In the genomic region with DNA sequence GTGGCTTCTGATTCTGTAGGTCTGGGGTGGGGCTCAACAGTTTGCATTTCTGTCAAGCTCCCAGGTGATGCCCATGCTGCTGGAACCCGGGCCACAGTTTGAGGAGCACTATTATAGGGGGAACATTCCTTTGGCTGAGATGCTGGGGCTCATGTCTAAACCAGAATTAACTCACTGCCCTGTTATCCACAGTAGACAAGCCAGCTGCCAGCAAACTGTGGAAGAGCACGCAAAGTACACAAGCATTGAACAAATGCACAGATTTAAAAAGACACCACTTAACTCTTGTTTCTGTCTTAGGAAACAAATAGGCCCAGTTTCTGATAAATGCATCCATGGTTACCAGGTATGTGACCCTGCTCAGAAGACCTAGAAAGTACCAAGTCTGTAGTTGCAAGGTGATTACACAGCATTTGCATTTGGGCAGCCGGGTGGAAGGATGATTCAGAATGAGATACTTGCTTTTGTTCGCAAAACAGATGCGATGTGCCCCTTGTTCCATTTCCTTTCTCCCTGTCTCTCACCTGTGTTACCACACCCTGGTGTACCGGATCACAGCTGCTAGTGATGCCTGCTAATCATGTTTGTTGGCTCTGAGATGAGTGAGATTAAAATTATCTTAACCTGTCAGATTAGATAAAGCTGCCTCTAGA, we compare ENCODE assay signal across 9 cellular contexts. TPM values are rescaled to one million over a fixed set of nuclear protein-coding genes. Genes with fewer than 3 reads are reported as not detected.
DNase-seq lines count a peak whose midpoint lies in the region; ATAC-seq, FAIRE-seq and TF ChIP-seq lines count a peak whose summit lies in the region.
"Had no signal": no experiment of that assay in that cellular context is flagged by ENCODE, and none has a peak within 500 bp of the region (broad histone marks: within the 10 kb centered on the region; RNA-seq: fewer than 3 reads in every experiment).

No MANE protein-coding gene starts in this region.

- H3K9me3 ChIP-seq in PC-3 (ENCODE audit: low read length): no peaks in the 10 kb centered on the region
- H3K9me3 ChIP-seq in small intestine (ENCODE audit: control insufficient read depth, low read depth): no peaks in the 10 kb centered on the region
- no peaks in the 10 kb centered on the region for H3K9me3 ChIP-seq in SK-N-SH

- H3K4me2 ChIP-seq in PC-3 (ENCODE audit: low read length) (peak overlapping the region; percentile 52), SK-N-SH (no peak overlapping the region)

- peaks cover 23% of the 10 kb centered on the region for H3K4me1 ChIP-seq in PC-3 (ENCODE audit: insufficient read depth, low read length)
- no peaks in the 10 kb centered on the region for H3K4me1 ChIP-seq in small intestine (ENCODE audit: control insufficient read depth in 2 of 2, insufficient read depth in 1 of 2, low read depth in 1 of 2, low read length in 1 of 2)
- no peaks in the 10 kb centered on the region; a peak in 2 of 4 replicates for H3K4me1 ChIP-seq in SK-N-SH (ENCODE audit: control insufficient read depth in 1 of 2, insufficient read depth in 2 of 2, low read depth in 1 of 2, low read length in 1 of 2)

- H3K9ac ChIP-seq in PC-3 (ENCODE audit: low read length): peak overlapping the region; percentile 21; the same call in 1 of the 2 replicates
- no peak overlapping the region for H3K9ac ChIP-seq in SK-N-SH

- TF ChIP-seq CTCF in PC-3 (conservative IDR thresholded peaks at IDR 0.05; ENCODE audit: low read depth, low read length) (no peak), SK-N-SH (IDR thresholded peaks at IDR 0.05) (no peak)

- H3K9me3 Mint-ChIP-seq in stimulated activated naive B cell treated with anti-CD40 and anti-IgM and Interleukin-4, amounts not matched to agents 10 μg/mL and 1 μg/mL and 100 μg/mL, for 72 hours: no peaks in the 10 kb centered on the region
- H3K9me3 Mint-ChIP-seq: dendritic cell treated with granulocyte-macrophage colony-stimulating factor and Interleukin-4, amounts not matched to agents 40 ng/mL and 50 ng/mL, for 4 days had no signal

- no peaks in the 10 kb centered on the region for H3K27me3 ChIP-seq in PC-3 (ENCODE audit: low read length)
- H3K27me3 ChIP-seq in small intestine (ENCODE audit: control insufficient read depth in 2 of 2, insufficient read depth in 2 of 2, low read length in 2 of 2): no peaks in the 10 kb centered on the region
- no peaks in the 10 kb centered on the region for H3K27me3 ChIP-seq in SK-N-SH (ENCODE audit: insufficient read depth)

- TF ChIP-seq EP300 in SK-N-SH (IDR thresholded peaks at IDR 0.05; ENCODE audit: borderline replicate concordance in 1 of 2, low read depth in 1 of 2, low read length in 1 of 2): no peak

- H4K20me1 ChIP-seq in PC-3 (ENCODE audit: low read length) (no peaks in the 10 kb centered on the region), SK-N-SH (ENCODE audit: insufficient read depth) (no peaks in the 10 kb centered on the region)

- POLR2A ChIA-PET in PC-3 (lab: Charles Lee; ENCODE audit: unreplicated experiment) (no interaction called here), SK-N-SH (lab: Yijun Ruan, JAX) (no interaction called here)

- peak; percentile 16 for DNase-seq in stimulated activated CD4-positive, alpha-beta T cell treated with anti-CD3 and anti-CD28 coated beads, Interleukin-4, amount 100 ng/mL, for 24 hours
- DNase-seq in stimulated activated CD4-positive, alpha-beta T cell treated with anti-CD3 and anti-CD28 coated beads, Interleukin-4, amount 100 ng/mL, for 1 hour: no peak
- peak; percentile 85 for DNase-seq in PC-3
- no peak for DNase-seq in stimulated activated naive B cell treated with anti-CD40 and anti-IgM and Interleukin-4, amounts not matched to agents 10 μg/mL and 1 μg/mL and 100 μg/mL, for 72 hours
- no peak for DNase-seq in small intestine
- no peak for DNase-seq in SK-N-SH

- no peak overlapping the region for H2AFZ ChIP-seq in PC-3 (ENCODE audit: low read length)
- no peak overlapping the region for H2AFZ ChIP-seq in SK-N-SH (ENCODE audit: low read depth)

- H3K4me3 Mint-ChIP-seq in stimulated activated naive B cell treated with anti-CD40 and anti-IgM and Interleukin-4, amounts not matched to agents 10 μg/mL and 1 μg/mL and 100 μg/mL, for 72 hours: no peak overlapping the region
- H3K4me3 Mint-ChIP-seq: dendritic cell treated with granulocyte-macrophage colony-stimulating factor and Interleukin-4, amounts not matched to agents 40 ng/mL and 50 ng/mL, for 4 days had no signal

- H3K36me3 ChIP-seq in PC-3 (ENCODE audit: low read depth, low read length) (no peaks in the 10 kb centered on the region; the same call in 1 of the 2 replicates), small intestine (ENCODE audit: control insufficient read depth in 2 of 2, insufficient read depth in 2 of 2, low read length in 2 of 2) (peaks cover 0 to 4% of the 10 kb centered on the region in 2 donors), SK-N-SH (replicated peaks in 1 of 2; ENCODE audit: control insufficient read depth in 1 of 2, insufficient read depth in 2 of 2, low read length in 1 of 2) (peaks cover 14 to 22% of the 10 kb centered on the region in 2 experiments)

- H3K27ac ChIP-seq in PC-3 (ENCODE audit: low read length): peak overlapping the region; percentile 78
- H3K27ac ChIP-seq in small intestine (ENCODE audit: low read depth in 1 of 2, low read length in 1 of 2): no peak overlapping the region
- no peak overlapping the region for H3K27ac ChIP-seq in SK-N-SH (ENCODE audit: low read depth in 2 of 2, low read length in 1 of 2)

- no peak overlapping the region for H3K27ac Mint-ChIP-seq in stimulated activated naive B cell treated with anti-CD40 and anti-IgM and Interleukin-4, amounts not matched to agents 10 μg/mL and 1 μg/mL and 100 μg/mL, for 72 hours
- H3K27ac Mint-ChIP-seq: dendritic cell treated with granulocyte-macrophage colony-stimulating factor and Interleukin-4, amounts not matched to agents 40 ng/mL and 50 ng/mL, for 4 days had no signal

- peaks cover 3 to 8% of the 10 kb centered on the region in 2 donors for H3K4me1 Mint-ChIP-seq in stimulated activated naive B cell treated with anti-CD40 and anti-IgM and Interleukin-4, amounts not matched to agents 10 μg/mL and 1 μg/mL and 100 μg/mL, for 72 hours

- no peaks in the 10 kb centered on the region for H3K27me3 Mint-ChIP-seq in stimulated activated naive B cell treated with anti-CD40 and anti-IgM and Interleukin-4, amounts not matched to agents 10 μg/mL and 1 μg/mL and 100 μg/mL, for 72 hours
- H3K27me3 Mint-ChIP-seq: dendritic cell treated with granulocyte-macrophage colony-stimulating factor and Interleukin-4, amounts not matched to agents 40 ng/mL and 50 ng/mL, for 4 days had no signal

- H3F3A ChIP-seq in PC-3 (ENCODE audit: low read length, unreplicated experiment): no peaks in the 10 kb centered on the region
- H3F3A ChIP-seq in SK-N-SH (replicated peaks; ENCODE audit: insufficient read depth): no peaks in the 10 kb centered on the region

- CTCF ChIA-PET in PC-3 (lab: Charles Lee): interaction anchor here (0.5 kb wide), 2 partner anchors 49 to 882 kb away, joined by 3 to 7 read pairs; no protein-coding TSS in a partner anchor
- CTCF ChIA-PET in SK-N-SH (lab: Yijun Ruan, JAX): no interaction called here

- FAIRE-seq in small intestine (lab: Jason Lieb, UNC): no peak

- no peak for TF ChIP-seq RAD21 in SK-N-SH (IDR thresholded peaks at IDR 0.05; ENCODE audit: low read length)

- peak; percentile 59 for ATAC-seq in HG02970 (IDR thresholded peaks at IDR 0.05; ENCODE audit: low FRiP score, unreplicated experiment)
- peak; percentile 83 for ATAC-seq in PC-3
- peak; percentile 63 to 82 for ATAC-seq in stimulated activated naive B cell treated with anti-CD40 and anti-IgM and Interleukin-4, amounts not matched to agents 10 μg/mL and 1 μg/mL and 100 μg/mL, for 72 hours (replicated peaks)
- ATAC-seq in SK-N-SH treated with all-trans-retinoic acid at 6 μM for 48 hours: no peak

- BruUV-seq in PC-3 (replicated peaks; lab: Mats Ljungman, UMichigan): no TSS peak

- H3K36me3 Mint-ChIP-seq in stimulated activated naive B cell treated with anti-CD40 and anti-IgM and Interleukin-4, amounts not matched to agents 10 μg/mL and 1 μg/mL and 100 μg/mL, for 72 hours: peaks cover 32 to 40% of the 10 kb centered on the region in 2 donors

- H3K9me2 ChIP-seq in PC-3 (replicated peaks; ENCODE audit: low read length): no peaks in the 10 kb centered on the region
- H3K9me2 ChIP-seq in SK-N-SH: no peaks in the 10 kb centered on the region

- intact Hi-C loops in PC-3 (cut with micrococcal nuclease): loop anchor here (2.0 kb wide), 1 partner anchor 39 kb away; no protein-coding TSS in a partner anchor

- H3K79me2 ChIP-seq in PC-3 (ENCODE audit: low read length) (no peaks in the 10 kb centered on the region), SK-N-SH (ENCODE audit: insufficient read depth) (no peaks in the 10 kb centered on the region)

- 66 to 73% (median 66%) methylated on average over 6 of the region's 6 CpGs for WGBS in small intestine, 3 donors
- WGBS in SK-N-SH (ENCODE audit: low lambda C conversion rate): 86% methylated on average over 6 of the region's 6 CpGs

- no peak overlapping the region for H3K4me3 ChIP-seq in PC-3 (ENCODE audit: low read length)
- no peak overlapping the region for H3K4me3 ChIP-seq in small intestine (ENCODE audit: low read depth in 1 of 2, low read length in 2 of 2)
- H3K4me3 ChIP-seq in SK-N-SH (ENCODE audit: low read depth in 2 of 2, low read length in 1 of 2): no peak overlapping the region

TF ChIP-seq in SK-N-SH treated with all-trans-retinoic acid at 6 μM for 48 hours, 23 proteins besides CTCF, POLR2A, EP300 and RAD21 (continues in another document):
- no peak for TF ChIP-seq ZFP3 (CRISPR knock-in tag; IDR thresholded peaks at IDR 0.05)

TF ChIP-seq in SK-N-SH, 30 proteins besides CTCF, POLR2A, EP300 and RAD21:
- TF ChIP-seq CHD2 (IDR thresholded peaks at IDR 0.05; ENCODE audit: low read length, partially characterized antibody) (no peak), JUND (IDR thresholded peaks at IDR 0.05) (no peak), PBX3 (IDR thresholded peaks at IDR 0.05) (no peak), ELF1 (IDR thresholded peaks at IDR 0.05) (no peak), YY1 (IDR thresholded peaks at IDR 0.05; ENCODE audit: low read depth) (no peak), FOXJ3 (CRISPR knock-in tag; IDR thresholded peaks at IDR 0.05) (no peak), NRF1 (IDR thresholded peaks at IDR 0.05; ENCODE audit: low read depth, low read length) (no peak)

RNA-seq across cellular contexts. Expression of gene GYG1, which starts 12.4 kb away (rescaled TPM):
- total RNA-seq in PC-3 (2014; rRNA removed): 9.9 and 12.0 TPM in 2 replicates
- 10 to 100 TPM; 11.9 to 28.3 (median 23.2) TPM for polyA plus RNA-seq in small intestine
- 16.8 and 21.7 TPM in 2 replicates for polyA plus RNA-seq in SK-N-SH (2012; rRNA removed)
- polyA plus RNA-seq in SK-N-SH (2012; cell fraction: cytosol; rRNA removed): 21.0 and 23.2 TPM in 2 replicates
- polyA plus RNA-seq in SK-N-SH (2012; cell fraction: nucleus; rRNA removed): 8.8 and 20.0 TPM in 2 replicates

Comparison
In these comparisons a context has a peak if more than half of its experiments do, and no peak if none do; other contexts are left out.
1. DNase-seq: peak in stimulated activated CD4-positive, alpha-beta T cell treated with anti-CD3 and anti-CD28 coated beads, Interleukin-4, amount 100 ng/mL, for 24 hours (single experiment) and PC-3 (single experiment); none in stimulated activated CD4-positive, alpha-beta T cell treated with anti-CD3 and anti-CD28 coated beads, Interleukin-4, amount 100 ng/mL, for 1 hour (single experiment), stimulated activated naive B cell treated with anti-CD40 and anti-IgM and Interleukin-4, amounts not matched to agents 10 μg/mL and 1 μg/mL and 100 μg/mL, for 72 hours (single experiment), small intestine (single experiment) and SK-N-SH (single experiment).